Comparison of ENCODE assay signal across 15 cellular contexts in genomic region chr11:68216171-68216938, GRCh38. TPM values are rescaled to one million over a fixed set of nuclear protein-coding genes. Genes with fewer than 3 reads are reported as not detected.
DNase-seq lines count a peak whose midpoint lies in the region; ATAC-seq, FAIRE-seq and TF ChIP-seq lines count a peak whose summit lies in the region.
"Had no signal": no experiment of that assay in that cellular context is flagged by ENCODE, and none has a peak within 500 bp of the region (broad histone marks: within the 10 kb centered on the region; RNA-seq: fewer than 3 reads in every experiment).

No MANE protein-coding gene starts in this region.

- H3K4me2 ChIP-seq in OCI-LY7 (ENCODE audit: low read length), result no peak overlapping the region

- peaks cover 13% of the 10 kb centered on the region for H3K27me3 Mint-ChIP-seq in CD4-positive, alpha-beta T cell

- FAIRE-seq in RCC 7860 (lab: Jason Lieb, UNC), result no peak
- FAIRE-seq: endothelial cell of umbilical vein, GM12892 had no signal

- peak overlapping the region; percentile 53 for H3K27ac Mint-ChIP-seq in CD4-positive, alpha-beta T cell
- H3K27ac Mint-ChIP-seq: activated naive CD4-positive, alpha-beta T cell treated with anti-CD3 and anti-CD28 coated beads for 36 hours had no signal

- H3K4me3 Mint-ChIP-seq in CD4-positive, alpha-beta T cell, result peak overlapping the region; percentile 91

- peaks cover 27% of the 10 kb centered on the region for H3K36me3 Mint-ChIP-seq in CD4-positive, alpha-beta T cell (ENCODE audit: low read depth)

- BruUV-seq in OCI-LY7 (replicated peaks; lab: Mats Ljungman, UMichigan), result no TSS peak

- no peaks in the 10 kb centered on the region for H3K9me2 ChIP-seq in OCI-LY7 (ENCODE audit: insufficient read depth, low read length)

- H3K4me3 ChIP-seq in epithelial cell of esophagus (ENCODE audit: low read length) (no peak overlapping the region), OCI-LY7 (ENCODE audit: low read depth, low read length, poor library complexity, severe bottlenecking) (no peak overlapping the region)
- H3K4me3 ChIP-seq: cardiac muscle cell had no signal

- no peaks in the 10 kb centered on the region for H3K9me3 Mint-ChIP-seq in CD4-positive, alpha-beta T cell
- H3K9me3 Mint-ChIP-seq: activated naive CD4-positive, alpha-beta T cell treated with anti-CD3 and anti-CD28 coated beads for 36 hours had no signal

- no peak for ATAC-seq in CD4-positive, alpha-beta T cell (ENCODE audit: poor library complexity)

- POLR2A ChIA-PET in CD4-positive, alpha-beta T cell (lab: Charles Lee), result no interaction called here
- POLR2A ChIA-PET in OCI-LY7 (lab: Charles Lee), result no interaction called here

- H3K36me3 ChIP-seq in OCI-LY7 (ENCODE audit: insufficient read depth, low read length), result no peaks in the 10 kb centered on the region
- H3K36me3 ChIP-seq: cardiac muscle cell had no signal

- H3K27me3 ChIP-seq in CD4-positive, alpha-beta T cell (ENCODE audit: control insufficient read depth, insufficient read depth, low read length), result no peaks in the 10 kb centered on the region
- H3K27me3 ChIP-seq: cardiac muscle cell had no signal

- intact Hi-C loops in CD4-positive, alpha-beta T cell (cut with DNase I, micrococcal nuclease), result no loop called here
- intact Hi-C loops in OCI-LY7 (cut with micrococcal nuclease; ENCODE audit: unreplicated experiment), result no loop called here

- H3K79me2 ChIP-seq in OCI-LY7 (ENCODE audit: insufficient read depth, low read depth, low read length), result peaks cover 12% of the 10 kb centered on the region

- no peaks in the 10 kb centered on the region for H3K9me3 ChIP-seq in CD4-positive, alpha-beta T cell (ENCODE audit: control insufficient read depth, low read length)
- H3K9me3 ChIP-seq in OCI-LY7 (ENCODE audit: low read length), result no peaks in the 10 kb centered on the region

- H4K20me1 ChIP-seq in OCI-LY7 (ENCODE audit: insufficient read depth, low read length), result peaks cover 10% of the 10 kb centered on the region

- H3K4me1 ChIP-seq in OCI-LY7 (ENCODE audit: insufficient read depth, low read length, poor library complexity, severe bottlenecking), result peaks cover 18% of the 10 kb centered on the region

- DNase-seq in CD4-positive, alpha-beta T cell, result no peak
- DNase-seq in NCI-H510A (lab: John Stamatoyannopoulos, UW), result peak; percentile 59
- peak; percentile 37 for DNase-seq in epithelial cell of esophagus (ENCODE audit: low read depth)
- DNase-seq in myocyte (ENCODE audit: low read depth), result peak; percentile 57
- DNase-seq in RCC 7860 (ENCODE audit: low spot score), result no peak
- DNase-seq in activated gamma-delta T cell (lab: John Stamatoyannopoulos, UW), result no peak
- DNase-seq in H4 (ENCODE audit: low spot score), result no peak
- DNase-seq in OCI-LY7 (ENCODE audit: low spot score), result no peak
- DNase-seq: activated naive CD4-positive, alpha-beta T cell treated with anti-CD3 and anti-CD28 coated beads for 36 hours; NCI-H446 treated with DMSO at 0.1 percent for 48 hours; stimulated activated naive CD4-positive, alpha-beta T cell treated with Interleukin-2 at 50 U/mL for 16 hours had no signal

- no peak overlapping the region for H3K27ac ChIP-seq in CD4-positive, alpha-beta T cell (ENCODE audit: low read depth, low read length)
- H3K27ac ChIP-seq in OCI-LY7 (ENCODE audit: low read depth, low read length, poor library complexity, severe bottlenecking), result no peak overlapping the region
- H3K27ac ChIP-seq: cardiac muscle cell, HL-60 had no signal

- CTCF ChIA-PET in CD4-positive, alpha-beta T cell (lab: Charles Lee), result no interaction called here
- CTCF ChIA-PET in OCI-LY7 (lab: Charles Lee; ENCODE audit: unreplicated experiment), result interaction anchor here (0.6 kb wide), 1 partner anchor 10 kb away, joined by 3 read pairs; no protein-coding TSS in a partner anchor

- no peak for TF ChIP-seq CTCF in CD4-positive, alpha-beta T cell (IDR thresholded peaks at IDR 0.05)
- TF ChIP-seq CTCF in epithelial cell of esophagus (IDR thresholded peaks at IDR 0.05; ENCODE audit: insufficient read depth, low read depth, low read length, missing control alignments) (no peak), OCI-LY7 (conservative IDR thresholded peaks at IDR 0.05; ENCODE audit: low read length) (no peak)

- no peak overlapping the region for H2AFZ ChIP-seq in OCI-LY7 (ENCODE audit: low read length)

- H3K4me1 Mint-ChIP-seq in CD4-positive, alpha-beta T cell (ENCODE audit: low read depth), result peaks cover 25% of the 10 kb centered on the region

RNA-seq across cellular contexts. Expression of gene KMT5B, which starts 3.3 kb away (rescaled TPM):
- total RNA-seq in CD4-positive, alpha-beta T cell, result 10 to 100 TPM; 22.5 to 23.3 TPM
- 40.6 and 42.3 TPM in 2 replicates for total RNA-seq in myocyte
- 15.8 TPM for polyA plus RNA-seq in myocyte (2012)
- 9.0 and 12.4 TPM in 2 replicates for total RNA-seq in H4 (2014; rRNA removed; shearing (Covaris generic))
- total RNA-seq in OCI-LY7 (2014; rRNA removed; shearing (Covaris generic)), result 13.9 and 14.3 TPM in 2 replicates
- 26.3 and 28.8 TPM in 2 replicates for total RNA-seq in OCI-LY7 (2022)

RNA-seq across cellular contexts. Expression of gene C11orf24, which starts 55.4 kb away (rescaled TPM):
- 1 to 10 TPM; 8.0 to 8.5 TPM for total RNA-seq in CD4-positive, alpha-beta T cell
- total RNA-seq in myocyte (78.5 and 87.0 TPM in 2 replicates), OCI-LY7 (2022) (94.1 and 114 TPM in 2 replicates)
- 94.1 TPM for polyA plus RNA-seq in myocyte (2012)
- total RNA-seq in H4 (2014; rRNA removed; shearing (Covaris generic)), result 61.7 and 62.5 TPM in 2 replicates
- 53.9 and 81.1 TPM in 2 replicates for total RNA-seq in OCI-LY7 (2014; rRNA removed; shearing (Covaris generic))

Comparison
In these comparisons a context has a peak if more than half of its experiments do, and no peak if none do; other contexts are left out.
1. DNase-seq: peak in NCI-H510A (single experiment), epithelial cell of esophagus (single experiment) and myocyte (single experiment); none in CD4-positive, alpha-beta T cell (0 of 10), RCC 7860 (single experiment), activated gamma-delta T cell (single experiment), H4 (single experiment) and OCI-LY7 (single experiment).